29 cellular contexts compared by ENCODE assay signal in genomic region chr13:96481482-96481881, GRCh38.
"Had no signal": no experiment of that assay in that cellular context is flagged by ENCODE, and none has a peak within 500 bp of the region (broad histone marks: within the 10 kb centered on the region; RNA-seq: fewer than 3 reads in every experiment).

No MANE protein-coding gene starts in this region.

- H3K36me3 Mint-ChIP-seq: activated naive CD4-positive, alpha-beta T cell treated with anti-CD3 and anti-CD28 coated beads, Interleukin-2, amount 10 ng/mL, durations not matched to agents 7 days and 5 days; activated naive CD4-positive, alpha-beta T cell treated with anti-CD3 and anti-CD28 coated beads, Interleukin-2, amount 50 U/mL, for 72 hours; activated naive CD8-positive, alpha-beta T cell treated with anti-CD3 and anti-CD28 coated beads, Interleukin-2, amount 10 ng/mL, durations not matched to agents 7 days and 5 days had no signal

- H3K27me3 Mint-ChIP-seq: activated CD4-positive, alpha-beta memory T cell treated with anti-CD3 and anti-CD28 coated beads, Interleukin-2, amount 10 ng/mL, durations not matched to agents 7 days and 5 days; activated CD4-positive, alpha-beta T cell treated with anti-CD3 and anti-CD28 coated beads, Interleukin-2, amount 10 ng/mL, durations not matched to agents 7 days and 5 days; activated naive CD4-positive, alpha-beta T cell treated with anti-CD3 and anti-CD28 coated beads, Interleukin-2, amount 10 ng/mL, durations not matched to agents 7 days and 5 days; activated naive CD8-positive, alpha-beta T cell treated with anti-CD3 and anti-CD28 coated beads, Interleukin-2, amount 10 ng/mL, durations not matched to agents 7 days and 5 days; activated T-cell treated with anti-CD3 and anti-CD28 coated beads, Interleukin-2, amount 50 U/mL, for 24 hours; central memory CD8-positive, alpha-beta T cell; dendritic cell treated with granulocyte-macrophage colony-stimulating factor and Interleukin-4, amounts not matched to agents 40 ng/mL and 50 ng/mL, for 4 days had no signal

- H3K4me3 Mint-ChIP-seq: activated CD4-positive, alpha-beta memory T cell treated with anti-CD3 and anti-CD28 coated beads, Interleukin-2, amount 10 ng/mL, durations not matched to agents 7 days and 5 days; activated CD4-positive, alpha-beta T cell treated with anti-CD3 and anti-CD28 coated beads, Interleukin-2, amount 10 ng/mL, durations not matched to agents 7 days and 5 days; activated naive CD4-positive, alpha-beta T cell treated with anti-CD3 and anti-CD28 coated beads, Interleukin-2, amount 10 ng/mL, durations not matched to agents 7 days and 5 days; activated naive CD8-positive, alpha-beta T cell treated with anti-CD3 and anti-CD28 coated beads, Interleukin-2, amount 10 ng/mL, durations not matched to agents 7 days and 5 days; activated T-cell treated with anti-CD3 and anti-CD28 coated beads, Interleukin-2, amount 50 U/mL, for 24 hours; activated T-cell treated with anti-CD3 and anti-CD28 coated beads, Interleukin-2, amount 50 U/mL, for 72 hours; central memory CD8-positive, alpha-beta T cell; dendritic cell treated with granulocyte-macrophage colony-stimulating factor and Interleukin-4, amounts not matched to agents 40 ng/mL and 50 ng/mL, for 4 days had no signal

- H3K9me3 ChIP-seq: gastrocnemius medialis had no signal

- ATAC-seq: activated naive CD4-positive, alpha-beta T cell treated with anti-CD3 and anti-CD28 coated beads, Interleukin-2, amount 50 U/mL, for 72 hours; activated T-cell treated with anti-CD3 and anti-CD28 coated beads, Interleukin-2, amount 50 U/mL, for 72 hours; foreskin keratinocyte; gastrocnemius medialis; heart right ventricle had no signal

- H3K4me1 Mint-ChIP-seq: activated CD4-positive, alpha-beta memory T cell treated with anti-CD3 and anti-CD28 coated beads, Interleukin-2, amount 10 ng/mL, durations not matched to agents 7 days and 5 days; activated CD4-positive, alpha-beta T cell treated with anti-CD3 and anti-CD28 coated beads, Interleukin-2, amount 10 ng/mL, durations not matched to agents 7 days and 5 days; activated naive CD4-positive, alpha-beta T cell treated with anti-CD3 and anti-CD28 coated beads, Interleukin-2, amount 10 ng/mL, durations not matched to agents 7 days and 5 days; activated naive CD8-positive, alpha-beta T cell treated with anti-CD3 and anti-CD28 coated beads, Interleukin-2, amount 10 ng/mL, durations not matched to agents 7 days and 5 days; central memory CD8-positive, alpha-beta T cell had no signal

- H3K36me3 ChIP-seq: brain microvascular endothelial cell, esophagus muscularis mucosa, gastrocnemius medialis, heart right ventricle had no signal

- H3K27ac Mint-ChIP-seq: activated CD4-positive, alpha-beta memory T cell treated with anti-CD3 and anti-CD28 coated beads, Interleukin-2, amount 10 ng/mL, durations not matched to agents 7 days and 5 days; activated CD4-positive, alpha-beta T cell treated with anti-CD3 and anti-CD28 coated beads, Interleukin-2, amount 10 ng/mL, durations not matched to agents 7 days and 5 days; activated naive CD4-positive, alpha-beta T cell treated with anti-CD3 and anti-CD28 coated beads, Interleukin-2, amount 10 ng/mL, durations not matched to agents 7 days and 5 days; activated naive CD4-positive, alpha-beta T cell treated with anti-CD3 and anti-CD28 coated beads, Interleukin-2, amount 50 U/mL, for 72 hours; activated naive CD8-positive, alpha-beta T cell treated with anti-CD3 and anti-CD28 coated beads, Interleukin-2, amount 10 ng/mL, durations not matched to agents 7 days and 5 days; activated T-cell treated with anti-CD3 and anti-CD28 coated beads, Interleukin-2, amount 50 U/mL, for 24 hours; activated T-cell treated with anti-CD3 and anti-CD28 coated beads, Interleukin-2, amount 50 U/mL, for 72 hours; dendritic cell treated with granulocyte-macrophage colony-stimulating factor and Interleukin-4, amounts not matched to agents 40 ng/mL and 50 ng/mL, for 4 days had no signal

- DNase-seq: activated CD4-positive, alpha-beta memory T cell treated with anti-CD3 and anti-CD28 coated beads, Interleukin-2, amount 10 ng/mL, durations not matched to agents 7 days and 5 days; activated CD4-positive, alpha-beta T cell treated with anti-CD3 and anti-CD28 coated beads for 1 hour; activated CD4-positive, alpha-beta T cell treated with anti-CD3 and anti-CD28 coated beads for 4 hours; activated CD4-positive, alpha-beta T cell treated with anti-CD3 and anti-CD28 coated beads, Interleukin-2, amount 10 ng/mL, durations not matched to agents 7 days and 5 days; activated CD4-positive, alpha-beta T cell treated with anti-CD3 and anti-CD28 coated beads, Interleukin-2, amount 50 U/mL, for 4 hours; activated CD8-positive, alpha-beta memory T cell treated with anti-CD3 and anti-CD28 coated beads, Interleukin-2, amount 50 U/mL, for 48 hours; activated gamma-delta T cell; activated naive CD4-positive, alpha-beta T cell; activated naive CD4-positive, alpha-beta T cell treated with anti-CD3 and anti-CD28 coated beads, Interleukin-2, amount 10 ng/mL, durations not matched to agents 7 days and 5 days; activated naive CD8-positive, alpha-beta T cell treated with anti-CD3 and anti-CD28 coated beads, Interleukin-2, amount 10 ng/mL, durations not matched to agents 7 days and 5 days; activated T-cell treated with anti-CD3 and anti-CD28 coated beads for 4 hours; activated T-cell treated with anti-CD3 and anti-CD28 coated beads, Interleukin-2, amount 50 U/mL, for 24 hours; activated T-cell treated with anti-CD3 and anti-CD28 coated beads, Interleukin-2, amount 50 U/mL, for 72 hours; brain microvascular endothelial cell; dorsolateral prefrontal cortex; effector memory CD4-positive, alpha-beta T cell; erythroblast; foreskin keratinocyte; gastrocnemius medialis; glutamatergic neuron; heart right ventricle; T-helper 2 cell had no signal

- H3K27ac ChIP-seq: brain microvascular endothelial cell, coronary artery, dorsolateral prefrontal cortex, esophagus muscularis mucosa, foreskin keratinocyte, gastrocnemius medialis, heart right ventricle had no signal

- H3K27me3 ChIP-seq: brain microvascular endothelial cell, dorsolateral prefrontal cortex, esophagus muscularis mucosa, foreskin keratinocyte, gastrocnemius medialis, heart right ventricle had no signal

- H3K4me3 ChIP-seq: coronary artery, dorsolateral prefrontal cortex, esophagus muscularis mucosa, gastrocnemius medialis, heart right ventricle had no signal

- FAIRE-seq: astrocyte, bronchial epithelial cell had no signal

- H3K4me1 ChIP-seq: esophagus muscularis mucosa, foreskin keratinocyte, gastrocnemius medialis, heart right ventricle had no signal
